In the genomic region with DNA sequence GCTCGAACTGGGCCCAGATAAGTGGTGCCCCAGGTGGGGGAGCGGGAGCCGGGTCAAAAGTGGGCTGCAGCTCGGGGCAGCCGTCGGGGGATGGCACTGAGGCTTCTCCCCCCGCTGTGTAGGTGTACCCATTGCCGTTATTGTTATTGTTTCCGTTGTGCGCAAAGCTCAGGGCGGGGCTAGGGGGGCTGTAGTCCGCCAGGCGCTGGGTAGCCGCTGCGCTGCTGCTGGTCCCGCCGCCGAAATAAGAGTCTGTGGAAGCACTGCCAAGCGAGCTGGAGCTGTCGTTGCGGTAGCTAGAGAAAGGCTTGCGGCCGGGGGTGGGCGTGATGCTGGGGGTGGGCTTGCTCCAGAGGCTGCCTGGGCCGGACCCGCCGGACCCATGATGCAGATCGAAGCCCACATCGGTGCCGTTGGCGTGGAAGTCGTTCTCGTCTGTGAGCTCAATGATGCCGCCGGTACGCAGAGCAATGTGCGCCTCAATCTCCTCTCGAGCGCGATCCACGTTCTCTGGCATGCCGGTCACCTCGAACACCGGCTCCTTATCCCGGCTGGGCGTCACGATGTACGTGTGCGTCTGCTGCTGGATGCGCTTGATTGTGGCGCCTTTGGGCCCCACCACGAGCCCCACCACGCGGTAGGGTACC, we compare ENCODE assay signal across 8 cellular contexts. TPM values are rescaled to one million over a fixed set of nuclear protein-coding genes. Genes with fewer than 3 reads are reported as not detected.
A peak's percentile ranks its signal among the peaks of the same experiment; 100 is the strongest.
DNase-seq lines count a peak whose midpoint lies in the region; ATAC-seq and TF ChIP-seq lines count a peak whose summit lies in the region.

No MANE protein-coding gene starts in this region.

- H3K27me3 ChIP-seq in CD8-positive, alpha-beta memory T cell (ENCODE audit: insufficient read depth, low read length, poor library complexity, severe bottlenecking): no peaks in the 10 kb centered on the region
- no peaks in the 10 kb centered on the region for H3K27me3 ChIP-seq in SJCRH30
- H3K27me3 ChIP-seq in osteoblast (ENCODE audit: insufficient read depth, low read length): peaks cover 15% of the 10 kb centered on the region

- H3K36me3 Mint-ChIP-seq in CD8-positive, alpha-beta memory T cell: no peaks in the 10 kb centered on the region

- peak overlapping the region in 6 of 7 donors; percentile 82 to 94 (median 86) for H3K4me3 Mint-ChIP-seq in CD8-positive, alpha-beta memory T cell

- no peak for DNase-seq in CD8-positive, alpha-beta memory T cell
- DNase-seq in SJCRH30: no peak
- peak; percentile 26 to 36 for DNase-seq in erythroblast (lab: John Stamatoyannopoulos, UW)
- peak; percentile 89 for DNase-seq in osteoblast (ENCODE audit: insufficient read length, low spot score, missing footprints)
- DNase-seq in CD1c-positive myeloid dendritic cell (ENCODE audit: extremely low spot score): no peak
- DNase-seq in NCI-H187 (lab: John Stamatoyannopoulos, UW): no peak
- DNase-seq in NCI-H187 treated with DMSO at 0.1 percent for 48 hours (lab: John Stamatoyannopoulos, UW): no peak

- H3K4me1 Mint-ChIP-seq in CD8-positive, alpha-beta memory T cell: peaks cover 5 to 25% (median 11%) of the 10 kb centered on the region in 3 donors

- peaks cover 22 to 30% of the 10 kb centered on the region in 2 donors for H3K27me3 Mint-ChIP-seq in CD8-positive, alpha-beta memory T cell

- peaks cover 16% of the 10 kb centered on the region for H4K20me1 ChIP-seq in osteoblast (ENCODE audit: insufficient read depth, low read length)

- CTCF ChIA-PET in CD8-positive, alpha-beta memory T cell (lab: Charles Lee): no interaction called here

- H3K4me3 ChIP-seq in CD8-positive, alpha-beta memory T cell (ENCODE audit: low read length): peak overlapping the region; percentile 50
- peak overlapping the region; percentile 85 for H3K4me3 ChIP-seq in SJCRH30
- H3K4me3 ChIP-seq in osteoblast (ENCODE audit: insufficient read depth, low read length): peak overlapping the region; percentile 92

- peaks cover 0 to 2% (median 0%) of the 10 kb centered on the region in 5 donors for H3K9me3 Mint-ChIP-seq in CD8-positive, alpha-beta memory T cell

- TF ChIP-seq CTCF in osteoblast (IDR thresholded peaks at IDR 0.05; ENCODE audit: extremely low read depth, low read depth, low read length): no peak

- peaks cover 19% of the 10 kb centered on the region for H3K79me2 ChIP-seq in osteoblast (ENCODE audit: insufficient read depth, low read length)

- peak overlapping the region; percentile 97 for H2AFZ ChIP-seq in osteoblast (ENCODE audit: low read length)

- no peak overlapping the region for H3K27ac ChIP-seq in CD8-positive, alpha-beta memory T cell (ENCODE audit: low read depth, low read length)
- no peak overlapping the region; the same call in 1 of the 2 replicates for H3K27ac ChIP-seq in SJCRH30
- peak overlapping the region; percentile 70 for H3K27ac ChIP-seq in osteoblast (ENCODE audit: low read depth, low read length)

- POLR2A ChIA-PET in CD8-positive, alpha-beta memory T cell (lab: Charles Lee): no interaction called here

- peaks cover 15% of the 10 kb centered on the region for H3K4me1 ChIP-seq in CD8-positive, alpha-beta memory T cell (ENCODE audit: insufficient read depth, low read length)
- peaks cover 22% of the 10 kb centered on the region for H3K4me1 ChIP-seq in SJCRH30
- peaks cover 4% of the 10 kb centered on the region for H3K4me1 ChIP-seq in osteoblast (ENCODE audit: insufficient read depth, low read length)

- H3K27ac Mint-ChIP-seq in CD8-positive, alpha-beta memory T cell: peak overlapping the region in 1 of 8 donors; percentile 50

- H3K36me3 ChIP-seq in CD8-positive, alpha-beta memory T cell (ENCODE audit: insufficient read depth, low read length): no peaks in the 10 kb centered on the region
- peaks cover 30% of the 10 kb centered on the region for H3K36me3 ChIP-seq in SJCRH30
- peaks cover 3% of the 10 kb centered on the region for H3K36me3 ChIP-seq in osteoblast (ENCODE audit: insufficient read depth, low read length)

- TF ChIP-seq POLR2A in erythroblast (IDR thresholded peaks at IDR 0.05; ENCODE audit: low read length): no peak

- H3K4me2 ChIP-seq in osteoblast (ENCODE audit: insufficient read depth, low read length): peak overlapping the region; percentile 95

- no peaks in the 10 kb centered on the region for H3K9me3 ChIP-seq in CD8-positive, alpha-beta memory T cell (ENCODE audit: low read length)
- no peaks in the 10 kb centered on the region for H3K9me3 ChIP-seq in SJCRH30 (replicated peaks)
- H3K9me3 ChIP-seq in osteoblast (ENCODE audit: low read depth, low read length): no peaks in the 10 kb centered on the region

- ATAC-seq in GM18502 (IDR thresholded peaks at IDR 0.05; ENCODE audit: poor library complexity, unreplicated experiment): no peak

RNA-seq across cellular contexts. Expression of a gene that starts 2.0 kb away (rescaled TPM):
- total RNA-seq in CD8-positive, alpha-beta memory T cell: under 1 TPM; 0.60 to 0.61 TPM
- not detected for polyA plus RNA-seq in CD8-positive, alpha-beta memory T cell
- total RNA-seq in SJCRH30 (2014; rRNA removed; shearing (Covaris generic)): 30.5 and 32.3 TPM in 2 replicates
- total RNA-seq in osteoblast: 11.2 and 15.2 TPM in 2 replicates

Comparison
In these comparisons a context has a peak if more than half of its experiments do, and no peak if none do; other contexts are left out.
1. DNase-seq: peak in erythroblast (2 of 2) and osteoblast (single experiment); none in CD8-positive, alpha-beta memory T cell (0 of 5), SJCRH30 (0 of 2), CD1c-positive myeloid dendritic cell (single experiment), NCI-H187 (0 of 2) and NCI-H187 treated with DMSO at 0.1 percent for 48 hours (single experiment).
2. Peak in every context shown above with its lines, with median percentiles within 50 percentile points of each other: H3K4me3 ChIP-seq.